In genomic region chr1:220689696-220690095, GRCh38 we compare ENCODE assay signal across 8 cellular contexts. TPM values are rescaled to one million over a fixed set of nuclear protein-coding genes. Genes with fewer than 3 reads are reported as not detected.
DNase-seq lines count a peak whose midpoint lies in the region; ATAC-seq, FAIRE-seq and TF ChIP-seq lines count a peak whose summit lies in the region.

No MANE protein-coding gene starts in this region.

- peak overlapping the region; percentile 64 for H3K4me3 ChIP-seq in bronchial epithelial cell (ENCODE audit: low read depth, low read length)
- H3K4me3 ChIP-seq in mesendoderm (ENCODE audit: low read length), result no peak overlapping the region

- no peaks in the 10 kb centered on the region for H3K79me2 ChIP-seq in mesendoderm (ENCODE audit: control insufficient read depth, insufficient read depth, low read length)

- H3K56ac ChIP-seq in mesendoderm (ENCODE audit: low read length), result no peak overlapping the region

- H3K36me3 Mint-ChIP-seq in activated naive CD4-positive, alpha-beta T cell treated with anti-CD3 and anti-CD28 coated beads for 36 hours (ENCODE audit: low read depth), result no peaks in the 10 kb centered on the region
- H3K36me3 Mint-ChIP-seq in type B pancreatic cell, result no peaks in the 10 kb centered on the region

- H3K9ac ChIP-seq in mesendoderm (ENCODE audit: low read length), result no peak overlapping the region

- H3K79me1 ChIP-seq in mesendoderm (ENCODE audit: low read length), result no peaks in the 10 kb centered on the region

- no peak overlapping the region for H4K5ac ChIP-seq in mesendoderm (ENCODE audit: low read length)

- peak overlapping the region; percentile 81 for H3K4me3 Mint-ChIP-seq in activated naive CD4-positive, alpha-beta T cell treated with anti-CD3 and anti-CD28 coated beads for 36 hours
- H3K4me3 Mint-ChIP-seq in type B pancreatic cell, result peak overlapping the region; percentile 91

- no peak overlapping the region for H4K8ac ChIP-seq in mesendoderm (ENCODE audit: low read depth, low read length)

- H3K27me3 ChIP-seq in bronchial epithelial cell (ENCODE audit: control insufficient read depth, insufficient read depth, low read length) (no peaks in the 10 kb centered on the region), mesendoderm (ENCODE audit: insufficient read depth, low read length, poor library complexity) (peaks cover 7% of the 10 kb centered on the region)

- FAIRE-seq in bronchial epithelial cell (lab: Jason Lieb, UNC), result no peak

- no peak overlapping the region for H3K18ac ChIP-seq in mesendoderm (ENCODE audit: low read length)

- no peak overlapping the region for H2BK120ac ChIP-seq in mesendoderm (ENCODE audit: low read depth, low read length)

- ATAC-seq in GM21825 (IDR thresholded peaks at IDR 0.05; ENCODE audit: unreplicated experiment) (no peak), GM18498 (IDR thresholded peaks at IDR 0.05; ENCODE audit: unreplicated experiment) (no peak)

- H3K27me3 Mint-ChIP-seq in activated naive CD4-positive, alpha-beta T cell treated with anti-CD3 and anti-CD28 coated beads for 36 hours (ENCODE audit: low read depth), result peaks cover 5% of the 10 kb centered on the region
- H3K27me3 Mint-ChIP-seq in type B pancreatic cell, result peaks cover 33% of the 10 kb centered on the region

- no peak overlapping the region for H2BK5ac ChIP-seq in mesendoderm (ENCODE audit: low read length)

- no peak overlapping the region for H3K27ac ChIP-seq in mesendoderm (ENCODE audit: low read depth, low read length)

- TF ChIP-seq CTCF in bronchial epithelial cell (IDR thresholded peaks at IDR 0.05; ENCODE audit: insufficient read depth, low read length, severe bottlenecking), result no peak
- TF ChIP-seq CTCF in type B pancreatic cell (conservative IDR thresholded peaks at IDR 0.05), result no peak
- no peak for TF ChIP-seq CTCF in GM10266 (IDR thresholded peaks at IDR 0.05; ENCODE audit: control insufficient read depth, insufficient read depth, low read depth, missing control alignments)

- peaks cover 4% of the 10 kb centered on the region for H3K4me1 Mint-ChIP-seq in activated naive CD4-positive, alpha-beta T cell treated with anti-CD3 and anti-CD28 coated beads for 36 hours (ENCODE audit: low read depth)
- peaks cover 9% of the 10 kb centered on the region for H3K4me1 Mint-ChIP-seq in type B pancreatic cell (ENCODE audit: unreplicated experiment)

- WGBS in mesendoderm (ENCODE audit: extremely low coverage, insufficient coverage, low lambda C conversion rate), result no CpG with 5 or more reads among the region's 15 CpGs

- no peak overlapping the region for H2AK5ac ChIP-seq in mesendoderm (ENCODE audit: low read length)

- CTCF ChIA-PET in activated naive CD4-positive, alpha-beta T cell treated with anti-CD3 and anti-CD28 coated beads for 36 hours (lab: Charles Lee), result interaction anchor here (0.9 to 1.6 kb wide), 3 partner anchors 14 to 87 kb away, joined by 3 to 6 read pairs (median 5); no protein-coding TSS in a partner anchor

- no peak overlapping the region for H3K27ac Mint-ChIP-seq in activated naive CD4-positive, alpha-beta T cell treated with anti-CD3 and anti-CD28 coated beads for 36 hours
- no peak overlapping the region for H3K27ac Mint-ChIP-seq in type B pancreatic cell

- no peak overlapping the region for H2BK15ac ChIP-seq in mesendoderm (replicated peaks; ENCODE audit: low read depth)

- no peaks in the 10 kb centered on the region for H3K4me1 ChIP-seq in mesendoderm (ENCODE audit: control insufficient read depth, low read depth, low read length)

- H3K4ac ChIP-seq in mesendoderm (ENCODE audit: low read depth, low read length), result no peak overlapping the region

- DNase-seq in activated naive CD4-positive, alpha-beta T cell treated with anti-CD3 and anti-CD28 coated beads for 36 hours, result no peak
- DNase-seq in activated naive CD4-positive, alpha-beta T cell treated with Interleukin-2 at 50 U/mL for 16 hours, result no peak
- DNase-seq in bronchial epithelial cell (ENCODE audit: low read depth), result no peak
- DNase-seq in mesendoderm, result no peak
- no peak for DNase-seq in type B pancreatic cell (ENCODE audit: extremely low spot score, unreplicated experiment)
- no peak for DNase-seq in GM10266 (ENCODE audit: extremely low spot score)

- intact Hi-C loops in activated naive CD4-positive, alpha-beta T cell treated with anti-CD3 and anti-CD28 coated beads for 36 hours (cut with micrococcal nuclease), result loop anchor here (1.0 kb wide), 2 partner anchors 44 to 87 kb away; no protein-coding TSS in a partner anchor

- H3K4me2 ChIP-seq in mesendoderm (ENCODE audit: low read length), result peak overlapping the region; percentile 59

- H3K23ac ChIP-seq in mesendoderm (ENCODE audit: low read length), result no peak overlapping the region

- H3K36me3 ChIP-seq in bronchial epithelial cell (ENCODE audit: control insufficient read depth, insufficient read depth, low read length) (no peaks in the 10 kb centered on the region), mesendoderm (ENCODE audit: control insufficient read depth, insufficient read depth, low read length) (no peaks in the 10 kb centered on the region)

- H3K9me3 Mint-ChIP-seq in activated naive CD4-positive, alpha-beta T cell treated with anti-CD3 and anti-CD28 coated beads for 36 hours, result no peaks in the 10 kb centered on the region
- no peaks in the 10 kb centered on the region for H3K9me3 Mint-ChIP-seq in type B pancreatic cell

RNA-seq across cellular contexts. Expression of gene C1orf115, which starts 0.5 kb away (rescaled TPM):
- 1 to 10 TPM; 1.1 to 1.3 TPM for total RNA-seq in activated naive CD4-positive, alpha-beta T cell treated with anti-CD3 and anti-CD28 coated beads for 36 hours
- total RNA-seq in bronchial epithelial cell, result 1.3 and 2.8 TPM in 2 replicates
- 2.2 TPM for polyA plus RNA-seq in mesendoderm (2013, experiment 1 of 2)
- 2.3 TPM for polyA plus RNA-seq in mesendoderm (2013, experiment 2 of 2)
- total RNA-seq in type B pancreatic cell (ENCODE audit: low replicate concordance), result 7.5 and 19.0 TPM in 2 replicates

RNA-seq across cellular contexts. Expression of gene MTARC2, which starts 58.4 kb away (rescaled TPM):
- not detected for total RNA-seq in activated naive CD4-positive, alpha-beta T cell treated with anti-CD3 and anti-CD28 coated beads for 36 hours
- total RNA-seq in bronchial epithelial cell (1.7 and 2.6 TPM in 2 replicates), type B pancreatic cell (ENCODE audit: low replicate concordance) (14.3 and 14.4 TPM in 2 replicates)
- 4.2 TPM for polyA plus RNA-seq in mesendoderm (2013, experiment 1 of 2)
- 3.3 TPM for polyA plus RNA-seq in mesendoderm (2013, experiment 2 of 2)
